In the genomic region with DNA sequence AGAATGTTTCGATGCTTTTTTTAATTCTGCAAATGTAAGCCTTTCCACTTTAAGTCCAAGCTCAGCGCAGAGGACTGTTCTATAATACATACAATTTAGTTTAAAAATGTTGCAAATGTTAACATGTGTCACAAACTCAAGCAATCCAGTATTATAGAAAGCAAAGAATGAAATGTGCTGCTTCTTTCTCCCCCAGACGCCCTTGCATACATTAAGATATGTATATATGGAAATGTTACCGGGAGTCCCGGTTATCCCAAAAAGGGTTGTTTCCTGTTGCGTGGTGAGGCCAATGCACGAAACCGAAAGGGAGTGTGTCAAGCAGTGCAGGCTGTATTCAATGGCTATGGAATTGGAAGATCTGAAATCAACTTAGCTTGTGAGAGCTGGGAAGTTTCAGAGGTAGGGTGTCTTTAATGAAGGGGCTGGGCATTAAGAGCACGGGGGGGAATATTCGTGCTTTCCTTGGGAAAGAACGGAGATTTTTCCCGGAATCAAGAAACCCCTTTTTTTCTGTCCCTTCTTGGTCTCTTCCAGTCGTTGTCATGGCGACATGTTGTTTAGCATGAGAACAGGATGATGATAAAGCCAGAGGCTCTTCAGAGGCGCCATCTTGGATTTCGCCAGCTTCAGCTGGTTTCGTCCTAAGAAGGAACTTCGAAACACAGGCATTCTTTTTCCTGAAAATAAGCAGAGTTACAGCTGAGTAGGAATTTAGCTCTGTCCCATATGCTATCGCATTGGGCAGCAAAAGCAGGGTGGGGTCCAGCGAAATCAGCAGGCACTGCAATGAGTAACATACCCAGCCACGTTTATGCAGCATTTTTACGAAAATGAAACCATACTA, we compare ENCODE assay signal across 1 cellular context.
A peak's percentile ranks its signal among the peaks of the same experiment; 100 is the strongest.
TF ChIP-seq lines count a peak whose summit lies in the region.

No MANE protein-coding gene starts in this region.

TF ChIP-seq in GM12878, 131 proteins besides CTCF, POLR2A, EP300 and RAD21 (continued from another document and continues in another):
- TF ChIP-seq, protein P1, sequence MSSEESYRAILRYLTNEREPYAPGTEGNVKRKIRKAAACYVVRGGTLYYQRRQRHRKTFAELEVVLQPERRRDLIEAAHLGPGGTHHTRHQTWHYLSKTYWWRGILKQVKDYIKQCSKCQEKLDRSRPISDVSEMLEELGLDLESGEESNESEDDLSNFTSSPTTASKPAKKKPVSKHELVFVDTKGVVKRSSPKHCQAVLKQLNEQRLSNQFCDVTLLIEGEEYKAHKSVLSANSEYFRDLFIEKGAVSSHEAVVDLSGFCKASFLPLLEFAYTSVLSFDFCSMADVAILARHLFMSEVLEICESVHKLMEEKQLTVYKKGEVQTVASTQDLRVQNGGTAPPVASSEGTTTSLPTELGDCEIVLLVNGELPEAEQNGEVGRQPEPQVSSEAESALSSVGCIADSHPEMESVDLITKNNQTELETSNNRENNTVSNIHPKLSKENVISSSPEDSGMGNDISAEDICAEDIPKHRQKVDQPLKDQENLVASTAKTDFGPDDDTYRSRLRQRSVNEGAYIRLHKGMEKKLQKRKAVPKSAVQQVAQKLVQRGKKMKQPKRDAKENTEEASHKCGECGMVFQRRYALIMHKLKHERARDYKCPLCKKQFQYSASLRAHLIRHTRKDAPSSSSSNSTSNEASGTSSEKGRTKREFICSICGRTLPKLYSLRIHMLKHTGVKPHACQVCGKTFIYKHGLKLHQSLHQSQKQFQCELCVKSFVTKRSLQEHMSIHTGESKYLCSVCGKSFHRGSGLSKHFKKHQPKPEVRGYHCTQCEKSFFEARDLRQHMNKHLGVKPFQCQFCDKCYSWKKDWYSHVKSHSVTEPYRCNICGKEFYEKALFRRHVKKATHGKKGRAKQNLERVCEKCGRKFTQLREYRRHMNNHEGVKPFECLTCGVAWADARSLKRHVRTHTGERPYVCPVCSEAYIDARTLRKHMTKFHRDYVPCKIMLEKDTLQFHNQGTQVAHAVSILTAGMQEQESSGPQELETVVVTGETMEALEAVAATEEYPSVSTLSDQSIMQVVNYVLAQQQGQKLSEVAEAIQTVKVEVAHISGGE (CRISPR knock-in tag; IDR thresholded peaks at IDR 0.05), result no peak
- TF ChIP-seq, protein P2, sequence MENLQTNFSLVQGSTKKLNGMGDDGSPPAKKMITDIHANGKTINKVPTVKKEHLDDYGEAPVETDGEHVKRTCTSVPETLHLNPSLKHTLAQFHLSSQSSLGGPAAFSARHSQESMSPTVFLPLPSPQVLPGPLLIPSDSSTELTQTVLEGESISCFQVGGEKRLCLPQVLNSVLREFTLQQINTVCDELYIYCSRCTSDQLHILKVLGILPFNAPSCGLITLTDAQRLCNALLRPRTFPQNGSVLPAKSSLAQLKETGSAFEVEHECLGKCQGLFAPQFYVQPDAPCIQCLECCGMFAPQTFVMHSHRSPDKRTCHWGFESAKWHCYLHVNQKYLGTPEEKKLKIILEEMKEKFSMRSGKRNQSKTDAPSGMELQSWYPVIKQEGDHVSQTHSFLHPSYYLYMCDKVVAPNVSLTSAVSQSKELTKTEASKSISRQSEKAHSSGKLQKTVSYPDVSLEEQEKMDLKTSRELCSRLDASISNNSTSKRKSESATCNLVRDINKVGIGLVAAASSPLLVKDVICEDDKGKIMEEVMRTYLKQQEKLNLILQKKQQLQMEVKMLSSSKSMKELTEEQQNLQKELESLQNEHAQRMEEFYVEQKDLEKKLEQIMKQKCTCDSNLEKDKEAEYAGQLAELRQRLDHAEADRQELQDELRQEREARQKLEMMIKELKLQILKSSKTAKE (IDR thresholded peaks at IDR 0.05; ENCODE audit: low read depth, poor library complexity, severe bottlenecking), result peak; percentile 96
- no peak for TF ChIP-seq PAX5 (IDR thresholded peaks at IDR 0.05; ENCODE audit: borderline replicate concordance, low read depth, low read length)
- no peak for TF ChIP-seq GATAD2B (conservative IDR thresholded peaks at IDR 0.05; ENCODE audit: low read depth)
- TF ChIP-seq NFXL1 (IDR thresholded peaks at IDR 0.05; ENCODE audit: borderline replicate concordance), result no peak
- TF ChIP-seq, protein P3, sequence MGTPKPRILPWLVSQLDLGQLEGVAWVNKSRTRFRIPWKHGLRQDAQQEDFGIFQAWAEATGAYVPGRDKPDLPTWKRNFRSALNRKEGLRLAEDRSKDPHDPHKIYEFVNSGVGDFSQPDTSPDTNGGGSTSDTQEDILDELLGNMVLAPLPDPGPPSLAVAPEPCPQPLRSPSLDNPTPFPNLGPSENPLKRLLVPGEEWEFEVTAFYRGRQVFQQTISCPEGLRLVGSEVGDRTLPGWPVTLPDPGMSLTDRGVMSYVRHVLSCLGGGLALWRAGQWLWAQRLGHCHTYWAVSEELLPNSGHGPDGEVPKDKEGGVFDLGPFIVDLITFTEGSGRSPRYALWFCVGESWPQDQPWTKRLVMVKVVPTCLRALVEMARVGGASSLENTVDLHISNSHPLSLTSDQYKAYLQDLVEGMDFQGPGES (IDR thresholded peaks at IDR 0.05), result 0 out of 2 replicates have a peak, but pooled peaks have one; percentile 37
- TF ChIP-seq EGR1 (IDR thresholded peaks at IDR 0.05; ENCODE audit: borderline replicate concordance in 1 of 2, low read depth in 2 of 2, low read length in 2 of 2), result no peak
- TF ChIP-seq FOXM1 (IDR thresholded peaks at IDR 0.05; ENCODE audit: low read depth, low read length), result peak; percentile 36; the same call in 1 of the 2 replicates
- no peak for TF ChIP-seq NR2C2 (IDR thresholded peaks at IDR 0.05; ENCODE audit: borderline replicate concordance, control insufficient read depth, insufficient read length, low read depth)
- peak; percentile 12 for TF ChIP-seq RELA (IDR thresholded peaks at IDR 0.05; ENCODE audit: borderline replicate concordance, partially characterized antibody)
- TF ChIP-seq, protein P4, sequence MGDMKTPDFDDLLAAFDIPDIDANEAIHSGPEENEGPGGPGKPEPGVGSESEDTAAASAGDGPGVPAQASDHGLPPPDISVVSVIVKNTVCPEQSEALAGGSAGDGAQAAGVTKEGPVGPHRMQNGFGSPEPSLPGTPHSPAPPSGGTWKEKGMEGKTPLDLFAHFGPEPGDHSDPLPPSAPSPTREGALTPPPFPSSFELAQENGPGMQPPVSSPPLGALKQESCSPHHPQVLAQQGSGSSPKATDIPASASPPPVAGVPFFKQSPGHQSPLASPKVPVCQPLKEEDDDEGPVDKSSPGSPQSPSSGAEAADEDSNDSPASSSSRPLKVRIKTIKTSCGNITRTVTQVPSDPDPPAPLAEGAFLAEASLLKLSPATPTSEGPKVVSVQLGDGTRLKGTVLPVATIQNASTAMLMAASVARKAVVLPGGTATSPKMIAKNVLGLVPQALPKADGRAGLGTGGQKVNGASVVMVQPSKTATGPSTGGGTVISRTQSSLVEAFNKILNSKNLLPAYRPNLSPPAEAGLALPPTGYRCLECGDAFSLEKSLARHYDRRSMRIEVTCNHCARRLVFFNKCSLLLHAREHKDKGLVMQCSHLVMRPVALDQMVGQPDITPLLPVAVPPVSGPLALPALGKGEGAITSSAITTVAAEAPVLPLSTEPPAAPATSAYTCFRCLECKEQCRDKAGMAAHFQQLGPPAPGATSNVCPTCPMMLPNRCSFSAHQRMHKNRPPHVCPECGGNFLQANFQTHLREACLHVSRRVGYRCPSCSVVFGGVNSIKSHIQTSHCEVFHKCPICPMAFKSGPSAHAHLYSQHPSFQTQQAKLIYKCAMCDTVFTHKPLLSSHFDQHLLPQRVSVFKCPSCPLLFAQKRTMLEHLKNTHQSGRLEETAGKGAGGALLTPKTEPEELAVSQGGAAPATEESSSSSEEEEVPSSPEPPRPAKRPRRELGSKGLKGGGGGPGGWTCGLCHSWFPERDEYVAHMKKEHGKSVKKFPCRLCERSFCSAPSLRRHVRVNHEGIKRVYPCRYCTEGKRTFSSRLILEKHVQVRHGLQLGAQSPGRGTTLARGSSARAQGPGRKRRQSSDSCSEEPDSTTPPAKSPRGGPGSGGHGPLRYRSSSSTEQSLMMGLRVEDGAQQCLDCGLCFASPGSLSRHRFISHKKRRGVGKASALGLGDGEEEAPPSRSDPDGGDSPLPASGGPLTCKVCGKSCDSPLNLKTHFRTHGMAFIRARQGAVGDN (IDR thresholded peaks at IDR 0.05), result 0 out of 2 replicates have a peak, but pooled peaks have one; percentile 38
- TF ChIP-seq TAF1 (IDR thresholded peaks at IDR 0.05; ENCODE audit: borderline replicate concordance, low read depth, low read length), result peak; percentile 91; the same call in 1 of the 2 replicates
- TF ChIP-seq HDGF (IDR thresholded peaks at IDR 0.05), result no peak
- TF ChIP-seq, protein P5, sequence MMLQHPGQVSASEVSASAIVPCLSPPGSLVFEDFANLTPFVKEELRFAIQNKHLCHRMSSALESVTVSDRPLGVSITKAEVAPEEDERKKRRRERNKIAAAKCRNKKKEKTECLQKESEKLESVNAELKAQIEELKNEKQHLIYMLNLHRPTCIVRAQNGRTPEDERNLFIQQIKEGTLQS (IDR thresholded peaks at IDR 0.05; ENCODE audit: borderline replicate concordance, extremely low read depth, low read depth, low read length), result no peak
- TF ChIP-seq HCFC1 (IDR thresholded peaks at IDR 0.05; ENCODE audit: low read length), result peak; percentile 19; the same call in 1 of the 2 replicates
- no peak for TF ChIP-seq PAX8 (IDR thresholded peaks at IDR 0.05)
- TF ChIP-seq ZNF217 (IDR thresholded peaks at IDR 0.05), result no peak
- TF ChIP-seq CREM (IDR thresholded peaks at IDR 0.05; ENCODE audit: low read depth), result peak; percentile 36
- no peak for TF ChIP-seq LARP7 (IDR thresholded peaks at IDR 0.05)
- TF ChIP-seq, protein P6, sequence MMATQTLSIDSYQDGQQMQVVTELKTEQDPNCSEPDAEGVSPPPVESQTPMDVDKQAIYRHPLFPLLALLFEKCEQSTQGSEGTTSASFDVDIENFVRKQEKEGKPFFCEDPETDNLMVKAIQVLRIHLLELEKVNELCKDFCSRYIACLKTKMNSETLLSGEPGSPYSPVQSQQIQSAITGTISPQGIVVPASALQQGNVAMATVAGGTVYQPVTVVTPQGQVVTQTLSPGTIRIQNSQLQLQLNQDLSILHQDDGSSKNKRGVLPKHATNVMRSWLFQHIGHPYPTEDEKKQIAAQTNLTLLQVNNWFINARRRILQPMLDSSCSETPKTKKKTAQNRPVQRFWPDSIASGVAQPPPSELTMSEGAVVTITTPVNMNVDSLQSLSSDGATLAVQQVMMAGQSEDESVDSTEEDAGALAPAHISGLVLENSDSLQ (IDR thresholded peaks at IDR 0.05), result peak; percentile 51
- no peak for TF ChIP-seq CBFB (IDR thresholded peaks at IDR 0.05; ENCODE audit: low read depth)
- no peak for TF ChIP-seq MYB (IDR thresholded peaks at IDR 0.05; ENCODE audit: borderline replicate concordance, low read depth, low read length)
- TF ChIP-seq, protein P7, sequence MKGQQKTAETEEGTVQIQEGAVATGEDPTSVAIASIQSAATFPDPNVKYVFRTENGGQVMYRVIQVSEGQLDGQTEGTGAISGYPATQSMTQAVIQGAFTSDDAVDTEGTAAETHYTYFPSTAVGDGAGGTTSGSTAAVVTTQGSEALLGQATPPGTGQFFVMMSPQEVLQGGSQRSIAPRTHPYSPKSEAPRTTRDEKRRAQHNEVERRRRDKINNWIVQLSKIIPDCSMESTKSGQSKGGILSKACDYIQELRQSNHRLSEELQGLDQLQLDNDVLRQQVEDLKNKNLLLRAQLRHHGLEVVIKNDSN (IDR thresholded peaks at IDR 0.05; ENCODE audit: borderline replicate concordance, extremely low read length, insufficient read depth, low read depth, low read length), result no peak
- TF ChIP-seq MEF2A (IDR thresholded peaks at IDR 0.05; ENCODE audit: insufficient read depth, low read depth, low read length), result no peak
- TF ChIP-seq, protein P8, sequence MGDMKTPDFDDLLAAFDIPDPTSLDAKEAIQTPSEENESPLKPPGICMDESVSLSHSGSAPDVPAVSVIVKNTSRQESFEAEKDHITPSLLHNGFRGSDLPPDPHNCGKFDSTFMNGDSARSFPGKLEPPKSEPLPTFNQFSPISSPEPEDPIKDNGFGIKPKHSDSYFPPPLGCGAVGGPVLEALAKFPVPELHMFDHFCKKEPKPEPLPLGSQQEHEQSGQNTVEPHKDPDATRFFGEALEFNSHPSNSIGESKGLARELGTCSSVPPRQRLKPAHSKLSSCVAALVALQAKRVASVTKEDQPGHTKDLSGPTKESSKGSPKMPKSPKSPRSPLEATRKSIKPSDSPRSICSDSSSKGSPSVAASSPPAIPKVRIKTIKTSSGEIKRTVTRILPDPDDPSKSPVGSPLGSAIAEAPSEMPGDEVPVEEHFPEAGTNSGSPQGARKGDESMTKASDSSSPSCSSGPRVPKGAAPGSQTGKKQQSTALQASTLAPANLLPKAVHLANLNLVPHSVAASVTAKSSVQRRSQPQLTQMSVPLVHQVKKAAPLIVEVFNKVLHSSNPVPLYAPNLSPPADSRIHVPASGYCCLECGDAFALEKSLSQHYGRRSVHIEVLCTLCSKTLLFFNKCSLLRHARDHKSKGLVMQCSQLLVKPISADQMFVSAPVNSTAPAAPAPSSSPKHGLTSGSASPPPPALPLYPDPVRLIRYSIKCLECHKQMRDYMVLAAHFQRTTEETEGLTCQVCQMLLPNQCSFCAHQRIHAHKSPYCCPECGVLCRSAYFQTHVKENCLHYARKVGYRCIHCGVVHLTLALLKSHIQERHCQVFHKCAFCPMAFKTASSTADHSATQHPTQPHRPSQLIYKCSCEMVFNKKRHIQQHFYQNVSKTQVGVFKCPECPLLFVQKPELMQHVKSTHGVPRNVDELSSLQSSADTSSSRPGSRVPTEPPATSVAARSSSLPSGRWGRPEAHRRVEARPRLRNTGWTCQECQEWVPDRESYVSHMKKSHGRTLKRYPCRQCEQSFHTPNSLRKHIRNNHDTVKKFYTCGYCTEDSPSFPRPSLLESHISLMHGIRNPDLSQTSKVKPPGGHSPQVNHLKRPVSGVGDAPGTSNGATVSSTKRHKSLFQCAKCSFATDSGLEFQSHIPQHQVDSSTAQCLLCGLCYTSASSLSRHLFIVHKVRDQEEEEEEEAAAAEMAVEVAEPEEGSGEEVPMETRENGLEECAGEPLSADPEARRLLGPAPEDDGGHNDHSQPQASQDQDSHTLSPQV (IDR thresholded peaks at IDR 0.05), result no peak
- TF ChIP-seq, protein P9, sequence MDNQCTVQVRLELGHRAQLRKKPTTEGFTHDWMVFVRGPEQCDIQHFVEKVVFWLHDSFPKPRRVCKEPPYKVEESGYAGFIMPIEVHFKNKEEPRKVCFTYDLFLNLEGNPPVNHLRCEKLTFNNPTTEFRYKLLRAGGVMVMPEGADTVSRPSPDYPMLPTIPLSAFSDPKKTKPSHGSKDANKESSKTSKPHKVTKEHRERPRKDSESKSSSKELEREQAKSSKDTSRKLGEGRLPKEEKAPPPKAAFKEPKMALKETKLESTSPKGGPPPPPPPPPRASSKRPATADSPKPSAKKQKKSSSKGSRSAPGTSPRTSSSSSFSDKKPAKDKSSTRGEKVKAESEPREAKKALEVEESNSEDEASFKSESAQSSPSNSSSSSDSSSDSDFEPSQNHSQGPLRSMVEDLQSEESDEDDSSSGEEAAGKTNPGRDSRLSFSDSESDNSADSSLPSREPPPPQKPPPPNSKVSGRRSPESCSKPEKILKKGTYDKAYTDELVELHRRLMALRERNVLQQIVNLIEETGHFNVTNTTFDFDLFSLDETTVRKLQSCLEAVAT (IDR thresholded peaks at IDR 0.05), result 0 out of 2 replicates have a peak, but pooled peaks have one; percentile 73
- TF ChIP-seq, protein P10, sequence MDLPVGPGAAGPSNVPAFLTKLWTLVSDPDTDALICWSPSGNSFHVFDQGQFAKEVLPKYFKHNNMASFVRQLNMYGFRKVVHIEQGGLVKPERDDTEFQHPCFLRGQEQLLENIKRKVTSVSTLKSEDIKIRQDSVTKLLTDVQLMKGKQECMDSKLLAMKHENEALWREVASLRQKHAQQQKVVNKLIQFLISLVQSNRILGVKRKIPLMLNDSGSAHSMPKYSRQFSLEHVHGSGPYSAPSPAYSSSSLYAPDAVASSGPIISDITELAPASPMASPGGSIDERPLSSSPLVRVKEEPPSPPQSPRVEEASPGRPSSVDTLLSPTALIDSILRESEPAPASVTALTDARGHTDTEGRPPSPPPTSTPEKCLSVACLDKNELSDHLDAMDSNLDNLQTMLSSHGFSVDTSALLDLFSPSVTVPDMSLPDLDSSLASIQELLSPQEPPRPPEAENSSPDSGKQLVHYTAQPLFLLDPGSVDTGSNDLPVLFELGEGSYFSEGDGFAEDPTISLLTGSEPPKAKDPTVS (IDR thresholded peaks at IDR 0.05; ENCODE audit: low read depth, low read length), result no peak
- TF ChIP-seq TCF3 (IDR thresholded peaks at IDR 0.05; ENCODE audit: borderline replicate concordance, insufficient read depth, low read depth, low read length), result no peak
- TF ChIP-seq JUND (IDR thresholded peaks at IDR 0.05; ENCODE audit: low read depth, low read length), result peak; percentile 95
- peak; percentile 99 for TF ChIP-seq BMI1 (IDR thresholded peaks at IDR 0.05; ENCODE audit: borderline replicate concordance)
